Comparison of ENCODE assay signal across 9 cellular contexts in genomic region chr19:17841371-17841809, GRCh38. TPM values are rescaled to one million over a fixed set of nuclear protein-coding genes. Genes with fewer than 3 reads are reported as not detected.
DNase-seq lines count a peak whose midpoint lies in the region; ATAC-seq, FAIRE-seq and TF ChIP-seq lines count a peak whose summit lies in the region.
"Had no signal": no experiment of that assay in that cellular context is flagged by ENCODE, and none has a peak within 500 bp of the region (broad histone marks: within the 10 kb centered on the region; RNA-seq: fewer than 3 reads in every experiment).

No MANE protein-coding gene starts in this region.

- BruUV-seq in K562 (replicated peaks; lab: Mats Ljungman, UMichigan) = no TSS peak

- H3K79me2 ChIP-seq in K562 (ENCODE audit: control insufficient read depth, insufficient read depth, low read length) = peaks cover 10% of the 10 kb centered on the region; the same call in 2 of the 3 replicates

- H3K27me3 Mint-ChIP-seq in CD8-positive, alpha-beta T cell (ENCODE audit: low read depth) = no peaks in the 10 kb centered on the region

- no peaks in the 10 kb centered on the region for H4K20me1 ChIP-seq in K562 (replicated peaks; ENCODE audit: control insufficient read depth, insufficient read depth, low read length)

- no peaks in the 10 kb centered on the region for H3K9me3 ChIP-seq in K562 (replicated peaks; ENCODE audit: control insufficient read depth, insufficient read depth, low read depth, low read length)
- H3K9me3 ChIP-seq in lower lobe of right lung = no peaks in the 10 kb centered on the region
- no peaks in the 10 kb centered on the region for H3K9me3 ChIP-seq in CD8-positive, alpha-beta T cell (ENCODE audit: low read length)

- H3K27me3 ChIP-seq in BJ (ENCODE audit: control insufficient read depth, insufficient read depth, low read length) (no peaks in the 10 kb centered on the region), K562 (ENCODE audit: control insufficient read depth in 2 of 2, insufficient read depth in 2 of 2, low read length in 2 of 2) (peaks cover 7 to 19% of the 10 kb centered on the region in 2 experiments; a peak in 3 of 5 replicates), lower lobe of right lung (ENCODE audit: low read depth) (no peaks in the 10 kb centered on the region)
- no peaks in the 10 kb centered on the region for H3K27me3 ChIP-seq in CD8-positive, alpha-beta T cell (ENCODE audit: insufficient read depth, low read length)

- in situ Hi-C loops in K562 (cut with MboI) = no loop called here

- DNase-seq in BJ (ENCODE audit: low read depth) = no peak
- no peak for DNase-seq in K562 (ENCODE audit: extremely low read depth in 1 of 4, low spot score in 3 of 4)
- DNase-seq in lower lobe of right lung = no peak
- no peak for DNase-seq in CD8-positive, alpha-beta T cell
- DNase-seq in T-helper 9 cell = no peak

- no peak for TF ChIP-seq EP300 in K562 (IDR thresholded peaks at IDR 0.05; ENCODE audit: low read length)

- peaks cover 4% of the 10 kb centered on the region for H3K9me1 ChIP-seq in K562 (ENCODE audit: control insufficient read depth, insufficient read depth, low read length)

- H3K9me3 Mint-ChIP-seq in CD8-positive, alpha-beta T cell = no peaks in the 10 kb centered on the region
- H3K9me3 Mint-ChIP-seq: activated T-helper 2 cell treated with anti-CD3 and anti-CD28 coated beads, Interferon-gamma antibody, Interleukin-2, Interleukin-4, amounts not matched to agents 10 μg/mL and 5 μg/mL and 100 μg/mL, durations not matched to agents 14 hours and 24 hours and 36 hours had no signal

- H3K4me2 ChIP-seq in K562 (ENCODE audit: insufficient read depth, low read length) = peak overlapping the region; percentile 84

- H3K27ac ChIP-seq in K562 (ENCODE audit: extremely low read depth, low read depth, low read length) (no peak overlapping the region), lower lobe of right lung (no peak overlapping the region)
- no peak overlapping the region for H3K27ac ChIP-seq in CD8-positive, alpha-beta T cell (ENCODE audit: low read depth, low read length)

- no peak for TF ChIP-seq POLR2A in K562 (conservative IDR thresholded peaks at IDR 0.05)

- CTCF ChIA-PET in BJ (lab: Yijun Ruan, JAX) (no interaction called here), K562 (lab: Yijun Ruan, JAX; ENCODE audit: low intra/inter-chr PET ratio) (no interaction called here)
- CTCF ChIA-PET in CD8-positive, alpha-beta T cell (lab: Charles Lee) = no interaction called here

- peaks cover 75% of the 10 kb centered on the region for H3K36me3 Mint-ChIP-seq in CD8-positive, alpha-beta T cell

- H3K27ac Mint-ChIP-seq in CD8-positive, alpha-beta T cell = no peak overlapping the region
- H3K27ac Mint-ChIP-seq: activated T-helper 2 cell treated with anti-CD3 and anti-CD28 coated beads, Interferon-gamma antibody, Interleukin-2, Interleukin-4, amounts not matched to agents 10 μg/mL and 5 μg/mL and 100 μg/mL, durations not matched to agents 14 hours and 24 hours and 36 hours had no signal

- intact Hi-C loops in K562 (cut with micrococcal nuclease) = no loop called here
- intact Hi-C loops in lower lobe of right lung (cut with DNase I) = no loop called here
- intact Hi-C loops in CD8-positive, alpha-beta T cell (cut with DNase I, micrococcal nuclease) = no loop called here

- POLR2A ChIA-PET in BJ (lab: Charles Lee) (no interaction called here), K562 (lab: Yijun Ruan, JAX) (interaction anchor here (0.6 kb wide), 1 partner anchor 228 kb away, joined by 3 read pairs; no protein-coding TSS in a partner anchor)
- POLR2A ChIA-PET in CD8-positive, alpha-beta T cell (lab: Charles Lee) = interaction anchor here (1.1 kb wide), 1 partner anchor 39 kb away, joined by 3 read pairs; no protein-coding TSS in a partner anchor

- no peak overlapping the region for H3K4me3 Mint-ChIP-seq in CD8-positive, alpha-beta T cell

- ATAC-seq in K562 = peak; percentile 26
- ATAC-seq in lower lobe of right lung = no peak
- ATAC-seq in CD8-positive, alpha-beta T cell = no peak
- no peak for ATAC-seq in HG03520 (IDR thresholded peaks at IDR 0.05; ENCODE audit: unreplicated experiment)

- FAIRE-seq in K562 (lab: Jason Lieb, UNC) = peak; percentile 29

- H3K4me1 ChIP-seq in K562 (replicated peaks in 1 of 2; ENCODE audit: control insufficient read depth in 2 of 2, insufficient read depth in 2 of 2, low read length in 2 of 2) = peaks cover 0 to 39% of the 10 kb centered on the region in 2 experiments; a peak in 3 of 5 replicates
- H3K4me1 ChIP-seq in lower lobe of right lung = no peaks in the 10 kb centered on the region
- H3K4me1 ChIP-seq in CD8-positive, alpha-beta T cell (ENCODE audit: insufficient read depth, low read length) = peaks cover 40% of the 10 kb centered on the region

- H3K36me3 ChIP-seq in BJ (ENCODE audit: control insufficient read depth, insufficient read depth, low read length) (peaks cover 4% of the 10 kb centered on the region), K562 (ENCODE audit: control insufficient read depth, insufficient read depth, low read length) (no peaks in the 10 kb centered on the region), lower lobe of right lung (peaks cover 49% of the 10 kb centered on the region)
- peaks cover 69% of the 10 kb centered on the region for H3K36me3 ChIP-seq in CD8-positive, alpha-beta T cell (ENCODE audit: insufficient read depth, low read length)

- peak overlapping the region in 1 of 2 experiments; percentile 88; a peak in 3 of 4 replicates for H3K9ac ChIP-seq in K562 (ENCODE audit: insufficient read depth in 1 of 2, low read depth in 2 of 2, low read length in 2 of 2)

- TF ChIP-seq CTCF in BJ (IDR thresholded peaks at IDR 0.05; ENCODE audit: insufficient read depth, low read depth, low read length) (no peak), K562 (IDR thresholded peaks at IDR 0.05 in 2 of 3, conservative IDR thresholded peaks at IDR 0.05 in 1 of 3; ENCODE audit: insufficient read depth in 2 of 3, low read depth in 1 of 3, low read length in 3 of 3) (no peak), lower lobe of right lung (IDR thresholded peaks at IDR 0.05) (no peak)
- TF ChIP-seq CTCF in CD8-positive, alpha-beta T cell (IDR thresholded peaks at IDR 0.05) = no peak

- peak overlapping the region; percentile 96 for H2AFZ ChIP-seq in K562 (ENCODE audit: low read depth, low read length)

- H3K4me3 ChIP-seq in BJ (ENCODE audit: low read depth, low read length) = peak overlapping the region; percentile 31
- H3K4me3 ChIP-seq in K562 = peak overlapping the region; percentile 58
- peak overlapping the region; percentile 26 for H3K4me3 ChIP-seq in lower lobe of right lung
- H3K4me3 ChIP-seq in CD8-positive, alpha-beta T cell (ENCODE audit: low read depth, low read length) = no peak overlapping the region

- H3K4me1 Mint-ChIP-seq in CD8-positive, alpha-beta T cell (ENCODE audit: low read depth) = peaks cover 38% of the 10 kb centered on the region

- 3% methylated on average over 29 of the region's 30 CpGs for WGBS in K562 (ENCODE audit: insufficient coverage, low coverage, missing lambda C conversion rate)

- no peak for TF ChIP-seq RAD21 in K562 (CRISPR knock-in tag; conservative IDR thresholded peaks at IDR 0.05 in 1 of 2, IDR thresholded peaks at IDR 0.05 in 1 of 2)

RNA-seq across cellular contexts. Expression of gene JAK3, which starts 6.4 kb away (rescaled TPM):
- polyA plus RNA-seq in BJ (2011; rRNA removed) (3.3 and 6.1 TPM in 2 replicates), K562 (2011; rRNA removed) (0.13 and 0.28 TPM in 2 replicates), K562 (2014; fragmentation: Illumina TruSeq; extraction: Trizol) (0.04 and 0.14 TPM in 2 replicates), K562 (2014; fragmentation: Nextera tagmentation; extraction: Ambion mirVana) (under 1 TPM; 0.01 to 0.07 TPM), K562 (2014; rRNA removed) (0.04 and 0.07 TPM in 2 replicates)
- 7.4 and 9.4 TPM in 2 replicates for polyA minus RNA-seq in BJ (2011; rRNA and poly(A)+ RNA removed)
- 0.32 and 0.97 TPM in 2 replicates for total RNA-seq in K562 (2011; cell fraction: chromatin; rRNA removed; ENCODE audit: low replicate concordance)
- total RNA-seq in K562 (2011; cell fraction: nucleolus; rRNA removed) = 0.50 and 0.66 TPM in 2 replicates
- total RNA-seq in K562 (2011; cell fraction: nucleoplasm; rRNA removed) = 0.53 and 0.66 TPM in 2 replicates
- total RNA-seq in K562 (2014; rRNA removed) (0.12 and 0.14 TPM in 2 replicates), K562 (2014; rRNA removed; fragmentation: Illumina TruSeq; extraction: Trizol) (not detected in 2 replicates), K562 (2015; rRNA removed; fragmentation: Illumina TruSeq; extraction: Trizol) (0.04 TPM in 1 of 2 replicates, not detected in the other), K562 (2021) (0.18 and 0.47 TPM in 2 replicates), lower lobe of right lung (15.9 TPM)
- polyA plus RNA-seq in K562 (2011; cell fraction: cytosol; rRNA removed) = 0.21 TPM in 2 replicates
- polyA plus RNA-seq in K562 (2011; cell fraction: nucleus; rRNA removed) = 0.48 and 0.80 TPM in 2 replicates
- polyA plus RNA-seq in K562 (2012) = 0.10 and 0.14 TPM in 2 replicates
- 0.04 and 0.06 TPM in 2 replicates for polyA minus RNA-seq in K562 (2011; rRNA and poly(A)+ RNA removed)
- polyA minus RNA-seq in K562 (2011; cell fraction: cytosol; rRNA and poly(A)+ RNA removed) = 0.19 TPM in 1 of 2 replicates, not detected in the other
- 0.22 and 0.54 TPM in 2 replicates for polyA minus RNA-seq in K562 (2011; cell fraction: nucleus; rRNA and poly(A)+ RNA removed)
- total RNA-seq in CD8-positive, alpha-beta T cell = 100 to 1,000 TPM; 113 to 119 TPM

RNA-seq across cellular contexts. Expression of gene RPL18A, which starts 18.3 kb away (rescaled TPM):
- polyA plus RNA-seq in BJ (2011; rRNA removed) (1,501 and 2,264 TPM in 2 replicates), K562 (2011; rRNA removed) (881 and 1,270 TPM in 2 replicates), K562 (2014; fragmentation: Illumina TruSeq; extraction: Trizol) (1,947 and 3,139 TPM in 2 replicates), K562 (2014; fragmentation: Nextera tagmentation; extraction: Ambion mirVana) (1,000 to 10,000 TPM; 1,130 to 1,273 TPM), K562 (2014; rRNA removed) (2,069 and 2,216 TPM in 2 replicates)
- 366 and 374 TPM in 2 replicates for polyA minus RNA-seq in BJ (2011; rRNA and poly(A)+ RNA removed)
- total RNA-seq in K562 (2011; cell fraction: chromatin; rRNA removed; ENCODE audit: low replicate concordance) = 168 and 439 TPM in 2 replicates
- total RNA-seq in K562 (2011; cell fraction: nucleolus; rRNA removed) = 698 and 878 TPM in 2 replicates
- 586 and 897 TPM in 2 replicates for total RNA-seq in K562 (2011; cell fraction: nucleoplasm; rRNA removed)
- total RNA-seq in K562 (2014; rRNA removed) (2,735 and 3,133 TPM in 2 replicates), K562 (2014; rRNA removed; fragmentation: Illumina TruSeq; extraction: Trizol) (557 and 626 TPM in 2 replicates), K562 (2015; rRNA removed; fragmentation: Illumina TruSeq; extraction: Trizol) (1,801 and 1,895 TPM in 2 replicates), K562 (2021) (2,882 and 3,018 TPM in 2 replicates), lower lobe of right lung (1,378 TPM)
- 2,242 and 3,536 TPM in 2 replicates for polyA plus RNA-seq in K562 (2011; cell fraction: cytosol; rRNA removed)
- 920 and 1,021 TPM in 2 replicates for polyA plus RNA-seq in K562 (2011; cell fraction: nucleus; rRNA removed)
- polyA plus RNA-seq in K562 (2012) = 3,311 and 3,882 TPM in 2 replicates
- polyA minus RNA-seq in K562 (2011; rRNA and poly(A)+ RNA removed) = 348 and 383 TPM in 2 replicates
- 1,225 and 1,878 TPM in 2 replicates for polyA minus RNA-seq in K562 (2011; cell fraction: cytosol; rRNA and poly(A)+ RNA removed)
- polyA minus RNA-seq in K562 (2011; cell fraction: nucleus; rRNA and poly(A)+ RNA removed) = 303 and 429 TPM in 2 replicates
- 1,000 to 10,000 TPM; 3,915 to 3,952 TPM for total RNA-seq in CD8-positive, alpha-beta T cell

RNA-seq across cellular contexts. Expression of gene INSL3, which starts 20.1 kb away (rescaled TPM):
- 0.18 TPM in 1 of 2 replicates, not detected in the other for polyA plus RNA-seq in BJ (2011; rRNA removed)
- not detected in 2 replicates for polyA minus RNA-seq in BJ (2011; rRNA and poly(A)+ RNA removed)
- not detected in 2 replicates for total RNA-seq in K562 (2011; cell fraction: chromatin; rRNA removed; ENCODE audit: low replicate concordance)
- not detected in 2 replicates for total RNA-seq in K562 (2011; cell fraction: nucleolus; rRNA removed)
- not detected in 2 replicates for total RNA-seq in K562 (2011; cell fraction: nucleoplasm; rRNA removed)
- total RNA-seq in K562 (2014; rRNA removed) = not detected in 2 replicates
- total RNA-seq in K562 (2014; rRNA removed; fragmentation: Illumina TruSeq; extraction: Trizol) = not detected in 2 replicates
- total RNA-seq in K562 (2015; rRNA removed; fragmentation: Illumina TruSeq; extraction: Trizol) = not detected in 2 replicates
- not detected in 2 replicates for total RNA-seq in K562 (2021)
- polyA plus RNA-seq in K562 (2011; rRNA removed) = not detected in 2 replicates
- polyA plus RNA-seq in K562 (2011; cell fraction: cytosol; rRNA removed) = not detected in 2 replicates
- not detected in 2 replicates for polyA plus RNA-seq in K562 (2011; cell fraction: nucleus; rRNA removed)
- not detected in 2 replicates for polyA plus RNA-seq in K562 (2012)
- polyA plus RNA-seq in K562 (2014; fragmentation: Illumina TruSeq; extraction: Trizol) = not detected in 2 replicates
- not detected for polyA plus RNA-seq in K562 (2014; fragmentation: Nextera tagmentation; extraction: Ambion mirVana)
- polyA plus RNA-seq in K562 (2014; rRNA removed) = not detected in 2 replicates
- not detected in 2 replicates for polyA minus RNA-seq in K562 (2011; rRNA and poly(A)+ RNA removed)
- not detected in 2 replicates for polyA minus RNA-seq in K562 (2011; cell fraction: cytosol; rRNA and poly(A)+ RNA removed)
- not detected in 2 replicates for polyA minus RNA-seq in K562 (2011; cell fraction: nucleus; rRNA and poly(A)+ RNA removed)
- total RNA-seq in lower lobe of right lung = not detected
- total RNA-seq in CD8-positive, alpha-beta T cell = 1 to 10 TPM; 6.1 to 7.6 TPM
- total RNA-seq: posterior vena cava, SK-MEL-5 had no signal

RNA-seq across cellular contexts. Expression of gene SLC5A5, which starts 30.4 kb away (rescaled TPM):
- polyA plus RNA-seq in BJ (2011; rRNA removed) = not detected in 2 replicates
- polyA minus RNA-seq in BJ (2011; rRNA and poly(A)+ RNA removed) = not detected in 2 replicates
- 0.21 and 0.37 TPM in 2 replicates for total RNA-seq in K562 (2011; cell fraction: chromatin; rRNA removed; ENCODE audit: low replicate concordance)
- 0.39 and 0.50 TPM in 2 replicates for total RNA-seq in K562 (2011; cell fraction: nucleolus; rRNA removed)
- 0.29 and 0.38 TPM in 2 replicates for total RNA-seq in K562 (2011; cell fraction: nucleoplasm; rRNA removed)
- 0.33 and 0.73 TPM in 2 replicates for total RNA-seq in K562 (2014; rRNA removed)
- total RNA-seq in K562 (2014; rRNA removed; fragmentation: Illumina TruSeq; extraction: Trizol) = 0.13 and 0.18 TPM in 2 replicates
- total RNA-seq in K562 (2015; rRNA removed; fragmentation: Illumina TruSeq; extraction: Trizol) = 0.11 and 0.29 TPM in 2 replicates
- total RNA-seq in K562 (2021) = 0.25 and 0.29 TPM in 2 replicates
- 0.05 and 0.20 TPM in 2 replicates for polyA plus RNA-seq in K562 (2011; rRNA removed)
- polyA plus RNA-seq in K562 (2011; cell fraction: cytosol; rRNA removed) = 0.15 and 0.60 TPM in 2 replicates
- polyA plus RNA-seq in K562 (2011; cell fraction: nucleus; rRNA removed) = 0.08 and 0.18 TPM in 2 replicates
- polyA plus RNA-seq in K562 (2012) = 0.13 TPM in 1 of 2 replicates, not detected in the other
- 0.21 and 0.29 TPM in 2 replicates for polyA plus RNA-seq in K562 (2014; fragmentation: Illumina TruSeq; extraction: Trizol)
- polyA plus RNA-seq in K562 (2014; fragmentation: Nextera tagmentation; extraction: Ambion mirVana) = under 1 TPM; 0.10 to 0.23 TPM
- 0.09 and 0.38 TPM in 2 replicates for polyA plus RNA-seq in K562 (2014; rRNA removed)
- polyA minus RNA-seq in K562 (2011; rRNA and poly(A)+ RNA removed) = 0.15 and 0.32 TPM in 2 replicates
- 0.86 TPM in 1 of 2 replicates, not detected in the other for polyA minus RNA-seq in K562 (2011; cell fraction: cytosol; rRNA and poly(A)+ RNA removed)
- 0.13 TPM in 1 of 2 replicates, not detected in the other for polyA minus RNA-seq in K562 (2011; cell fraction: nucleus; rRNA and poly(A)+ RNA removed)
- 0.18 TPM for total RNA-seq in lower lobe of right lung
- 1 to 10 TPM; 1.2 to 1.3 TPM for total RNA-seq in CD8-positive, alpha-beta T cell
- total RNA-seq: posterior vena cava, SK-MEL-5 had no signal

RNA-seq across cellular contexts. Expression of gene B3GNT3, which starts 46.5 kb away (rescaled TPM):
- not detected in 2 replicates for polyA plus RNA-seq in BJ (2011; rRNA removed)
- polyA minus RNA-seq in BJ (2011; rRNA and poly(A)+ RNA removed) = not detected in 2 replicates
- 0.30 TPM in 1 of 2 replicates, not detected in the other for total RNA-seq in K562 (2011; cell fraction: chromatin; rRNA removed; ENCODE audit: low replicate concordance)
- 0.13 and 0.33 TPM in 2 replicates for total RNA-seq in K562 (2011; cell fraction: nucleolus; rRNA removed)
- 0.29 TPM in 1 of 2 replicates, not detected in the other for total RNA-seq in K562 (2011; cell fraction: nucleoplasm; rRNA removed)
- total RNA-seq in K562 (2014; rRNA removed) = not detected in 2 replicates
- total RNA-seq in K562 (2014; rRNA removed; fragmentation: Illumina TruSeq; extraction: Trizol) = not detected in 2 replicates
- 0.07 TPM in 1 of 2 replicates, not detected in the other for total RNA-seq in K562 (2015; rRNA removed; fragmentation: Illumina TruSeq; extraction: Trizol)
- 0.11 TPM in 1 of 2 replicates, not detected in the other for total RNA-seq in K562 (2021)
- 0.03 and 0.06 TPM in 2 replicates for polyA plus RNA-seq in K562 (2011; rRNA removed)
- 0.04 and 0.18 TPM in 2 replicates for polyA plus RNA-seq in K562 (2011; cell fraction: cytosol; rRNA removed)
- 0.28 TPM in 1 of 2 replicates, not detected in the other for polyA plus RNA-seq in K562 (2011; cell fraction: nucleus; rRNA removed)
- polyA plus RNA-seq in K562 (2012) = 0.10 and 0.47 TPM in 2 replicates
- 0.08 TPM in 1 of 2 replicates, not detected in the other for polyA plus RNA-seq in K562 (2014; fragmentation: Illumina TruSeq; extraction: Trizol)
- not detected for polyA plus RNA-seq in K562 (2014; fragmentation: Nextera tagmentation; extraction: Ambion mirVana)
- not detected in 2 replicates for polyA plus RNA-seq in K562 (2014; rRNA removed)
- 0.09 TPM in 1 of 2 replicates, not detected in the other for polyA minus RNA-seq in K562 (2011; rRNA and poly(A)+ RNA removed)
- polyA minus RNA-seq in K562 (2011; cell fraction: cytosol; rRNA and poly(A)+ RNA removed) = not detected in 2 replicates
- polyA minus RNA-seq in K562 (2011; cell fraction: nucleus; rRNA and poly(A)+ RNA removed) = not detected in 2 replicates
- 1.6 TPM for total RNA-seq in lower lobe of right lung
- not detected for total RNA-seq in CD8-positive, alpha-beta T cell
- total RNA-seq: activated T-helper 2 cell treated with anti-CD3 and anti-CD28 coated beads, Interferon-gamma antibody, Interleukin-2, Interleukin-4, amounts not matched to agents 10 μg/mL and 5 μg/mL and 100 μg/mL, durations not matched to agents 14 hours and 24 hours and 36 hours; SK-MEL-5 had no signal
